ENCODE assay signal across 26 cellular contexts in the genomic region with DNA sequence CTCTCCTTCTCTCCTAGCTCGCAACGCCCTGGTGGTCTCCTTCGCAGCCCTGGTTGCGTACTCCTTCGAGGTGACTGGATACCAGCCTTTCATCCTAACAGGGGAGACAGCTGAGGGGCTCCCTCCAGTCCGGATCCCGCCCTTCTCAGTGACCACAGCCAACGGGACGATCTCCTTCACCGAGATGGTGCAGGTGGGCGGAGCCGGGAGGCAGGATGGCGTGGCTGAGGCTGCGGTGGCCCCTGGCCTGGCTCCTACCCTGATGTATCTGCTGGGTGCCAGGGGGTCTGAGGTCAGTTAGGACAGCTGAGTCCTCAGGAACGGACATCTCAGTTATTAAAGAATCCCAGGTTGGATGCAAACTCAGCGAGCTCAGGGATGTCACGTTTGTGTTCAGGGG.
"Had no signal": no experiment of that assay in that cellular context is flagged by ENCODE, and none has a peak within 500 bp of the region (broad histone marks: within the 10 kb centered on the region; RNA-seq: fewer than 3 reads in every experiment).

No MANE protein-coding gene starts in this region.

- H3K27ac ChIP-seq: ascending aorta, breast epithelium, cardiac muscle cell, colonic mucosa had no signal

- H3K4me3 Mint-ChIP-seq: activated CD4-positive, alpha-beta memory T cell treated with anti-CD3 and anti-CD28 coated beads, Interleukin-2, amount 10 ng/mL, durations not matched to agents 7 days and 5 days; activated CD4-positive, alpha-beta T cell treated with anti-CD3 and anti-CD28 coated beads, Interleukin-2, amount 10 ng/mL, durations not matched to agents 7 days and 5 days; activated naive CD4-positive, alpha-beta T cell treated with anti-CD3 and anti-CD28 coated beads, Interleukin-2, amount 10 ng/mL, durations not matched to agents 7 days and 5 days; activated naive CD8-positive, alpha-beta T cell treated with anti-CD3 and anti-CD28 coated beads, Interleukin-2, amount 10 ng/mL, durations not matched to agents 7 days and 5 days; activated T-cell treated with anti-CD3 and anti-CD28 coated beads, Interleukin-2, amount 50 U/mL, for 24 hours; activated T-cell treated with anti-CD3 and anti-CD28 coated beads, Interleukin-2, amount 50 U/mL, for 72 hours; brain had no signal

- H3K4me1 ChIP-seq: ascending aorta, breast epithelium, colonic mucosa had no signal

- H3K9me3 ChIP-seq: colonic mucosa had no signal

- H3K4me3 ChIP-seq: ascending aorta, breast epithelium, cardiac muscle cell, colonic mucosa had no signal

- H3K27me3 Mint-ChIP-seq: activated CD4-positive, alpha-beta memory T cell treated with anti-CD3 and anti-CD28 coated beads, Interleukin-2, amount 10 ng/mL, durations not matched to agents 7 days and 5 days; activated CD4-positive, alpha-beta T cell treated with anti-CD3 and anti-CD28 coated beads, Interleukin-2, amount 10 ng/mL, durations not matched to agents 7 days and 5 days; activated naive CD4-positive, alpha-beta T cell treated with anti-CD3 and anti-CD28 coated beads, Interleukin-2, amount 10 ng/mL, durations not matched to agents 7 days and 5 days; activated naive CD8-positive, alpha-beta T cell treated with anti-CD3 and anti-CD28 coated beads, Interleukin-2, amount 10 ng/mL, durations not matched to agents 7 days and 5 days; activated T-cell treated with anti-CD3 and anti-CD28 coated beads, Interleukin-2, amount 50 U/mL, for 24 hours had no signal

- DNase-seq: activated CD4-positive, alpha-beta memory T cell treated with anti-CD3 and anti-CD28 coated beads, Interleukin-2, amount 10 ng/mL, durations not matched to agents 7 days and 5 days; activated CD4-positive, alpha-beta T cell treated with anti-CD3 and anti-CD28 coated beads for 1 hour; activated CD4-positive, alpha-beta T cell treated with anti-CD3 and anti-CD28 coated beads for 4 hours; activated CD4-positive, alpha-beta T cell treated with anti-CD3 and anti-CD28 coated beads, Interleukin-2, amount 10 ng/mL, durations not matched to agents 7 days and 5 days; activated CD4-positive, alpha-beta T cell treated with anti-CD3 and anti-CD28 coated beads, Interleukin-2, amount 50 U/mL, for 4 hours; activated CD8-positive, alpha-beta memory T cell treated with anti-CD3 and anti-CD28 coated beads, Interleukin-2, amount 50 U/mL, for 48 hours; activated gamma-delta T cell; activated naive CD4-positive, alpha-beta T cell; activated naive CD4-positive, alpha-beta T cell treated with anti-CD3 and anti-CD28 coated beads, Interleukin-2, amount 10 ng/mL, durations not matched to agents 7 days and 5 days; activated naive CD8-positive, alpha-beta T cell treated with anti-CD3 and anti-CD28 coated beads, Interleukin-2, amount 10 ng/mL, durations not matched to agents 7 days and 5 days; activated T-cell treated with anti-CD3 and anti-CD28 coated beads for 4 hours; activated T-cell treated with anti-CD3 and anti-CD28 coated beads, Interleukin-2, amount 50 U/mL, for 24 hours; activated T-cell treated with anti-CD3 and anti-CD28 coated beads, Interleukin-2, amount 50 U/mL, for 72 hours; central memory CD4-positive, alpha-beta T cell; cerebellar nuclear complex; colonic mucosa; effector CD8-positive, alpha-beta T cell; foreskin fibroblast; head of caudate nucleus; T-helper 2 cell had no signal

- H3K27me3 ChIP-seq: ascending aorta, breast epithelium, cardiac muscle cell, colonic mucosa had no signal

- H3K4me1 Mint-ChIP-seq: activated CD4-positive, alpha-beta memory T cell treated with anti-CD3 and anti-CD28 coated beads, Interleukin-2, amount 10 ng/mL, durations not matched to agents 7 days and 5 days; activated CD4-positive, alpha-beta T cell treated with anti-CD3 and anti-CD28 coated beads, Interleukin-2, amount 10 ng/mL, durations not matched to agents 7 days and 5 days; activated naive CD4-positive, alpha-beta T cell treated with anti-CD3 and anti-CD28 coated beads, Interleukin-2, amount 10 ng/mL, durations not matched to agents 7 days and 5 days; activated naive CD8-positive, alpha-beta T cell treated with anti-CD3 and anti-CD28 coated beads, Interleukin-2, amount 10 ng/mL, durations not matched to agents 7 days and 5 days; brain had no signal

- H3K27ac Mint-ChIP-seq: activated CD4-positive, alpha-beta memory T cell treated with anti-CD3 and anti-CD28 coated beads, Interleukin-2, amount 10 ng/mL, durations not matched to agents 7 days and 5 days; activated CD4-positive, alpha-beta T cell treated with anti-CD3 and anti-CD28 coated beads, Interleukin-2, amount 10 ng/mL, durations not matched to agents 7 days and 5 days; activated naive CD4-positive, alpha-beta T cell treated with anti-CD3 and anti-CD28 coated beads, Interleukin-2, amount 50 U/mL, for 72 hours; activated naive CD8-positive, alpha-beta T cell treated with anti-CD3 and anti-CD28 coated beads, Interleukin-2, amount 10 ng/mL, durations not matched to agents 7 days and 5 days; activated T-cell treated with anti-CD3 and anti-CD28 coated beads, Interleukin-2, amount 50 U/mL, for 24 hours; activated T-cell treated with anti-CD3 and anti-CD28 coated beads, Interleukin-2, amount 50 U/mL, for 72 hours; brain had no signal

- H3K36me3 ChIP-seq: breast epithelium, colonic mucosa had no signal

- ATAC-seq: activated naive CD4-positive, alpha-beta T cell treated with anti-CD3 and anti-CD28 coated beads, Interleukin-2, amount 50 U/mL, for 72 hours; activated T-cell treated with anti-CD3 and anti-CD28 coated beads, Interleukin-2, amount 50 U/mL, for 72 hours; esophagus mucosa had no signal
